ENCODE assay signal across 1 cellular context in the genomic region with DNA sequence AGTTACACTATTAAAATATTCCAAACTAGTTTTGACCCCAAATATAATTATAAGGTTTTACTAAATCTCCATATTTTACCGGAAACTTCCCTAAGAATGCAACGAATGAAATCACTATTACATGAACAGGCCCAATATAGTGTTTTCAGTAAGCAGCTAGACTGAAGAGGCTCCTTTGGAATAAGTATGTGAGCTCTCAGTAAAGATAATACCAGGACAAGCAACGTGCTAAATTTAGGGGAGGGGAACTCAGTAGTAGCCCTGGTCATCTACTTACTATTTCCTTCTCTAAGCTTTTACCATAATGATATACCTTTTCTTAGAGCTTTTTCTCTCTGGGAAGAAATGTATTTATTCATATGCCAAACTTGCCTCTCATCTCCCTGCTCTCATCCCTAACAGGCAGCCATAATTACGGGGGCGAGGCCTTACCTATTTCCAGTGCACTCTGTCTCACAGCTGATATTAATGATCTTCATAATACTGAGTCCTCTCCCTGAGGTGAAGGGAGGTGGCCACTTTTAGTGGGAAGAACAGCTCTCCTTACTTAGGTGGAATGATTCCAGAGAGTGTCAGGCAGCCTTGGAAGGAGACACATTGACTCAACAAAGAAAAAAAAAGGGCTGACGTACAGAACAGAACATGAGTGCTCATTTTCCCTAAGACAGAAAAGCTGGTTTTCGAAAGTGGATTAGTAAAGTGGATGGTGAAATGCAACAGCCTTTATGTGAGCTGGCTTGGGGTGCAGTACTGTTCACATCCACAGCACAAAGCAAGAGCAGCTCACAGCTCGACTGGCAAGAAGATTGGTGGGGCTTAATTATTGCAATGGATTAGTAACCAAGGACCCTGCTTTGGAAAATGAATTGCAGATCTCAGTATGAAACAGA.
TF ChIP-seq lines count a peak whose summit lies in the region.

No MANE protein-coding gene starts in this region.

TF ChIP-seq in A549, 52 proteins besides CTCF, POLR2A, EP300 and RAD21 (continued from another document):
- TF ChIP-seq, protein P1, sequence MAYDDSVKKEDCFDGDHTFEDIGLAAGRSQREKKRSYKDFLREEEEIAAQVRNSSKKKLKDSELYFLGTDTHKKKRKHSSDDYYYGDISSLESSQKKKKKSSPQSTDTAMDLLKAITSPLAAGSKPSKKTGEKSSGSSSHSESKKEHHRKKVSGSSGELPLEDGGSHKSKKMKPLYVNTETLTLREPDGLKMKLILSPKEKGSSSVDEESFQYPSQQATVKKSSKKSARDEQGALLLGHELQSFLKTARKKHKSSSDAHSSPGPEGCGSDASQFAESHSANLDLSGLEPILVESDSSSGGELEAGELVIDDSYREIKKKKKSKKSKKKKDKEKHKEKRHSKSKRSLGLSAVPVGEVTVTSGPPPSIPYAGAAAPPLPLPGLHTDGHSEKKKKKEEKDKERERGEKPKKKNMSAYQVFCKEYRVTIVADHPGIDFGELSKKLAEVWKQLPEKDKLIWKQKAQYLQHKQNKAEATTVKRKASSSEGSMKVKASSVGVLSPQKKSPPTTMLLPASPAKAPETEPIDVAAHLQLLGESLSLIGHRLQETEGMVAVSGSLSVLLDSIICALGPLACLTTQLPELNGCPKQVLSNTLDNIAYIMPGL (CRISPR knock-in tag; IDR thresholded peaks at IDR 0.05; ENCODE audit: borderline replicate concordance): no peak
- no peak for TF ChIP-seq HOXA7 (CRISPR knock-in tag; IDR thresholded peaks at IDR 0.05)
- no peak for TF ChIP-seq KDM1A (IDR thresholded peaks at IDR 0.05; ENCODE audit: low read depth)
- no peak for TF ChIP-seq JUN (IDR thresholded peaks at IDR 0.05)
- no peak for TF ChIP-seq RCOR1 (IDR thresholded peaks at IDR 0.05; ENCODE audit: low read depth, low read length)
- TF ChIP-seq, protein P2, sequence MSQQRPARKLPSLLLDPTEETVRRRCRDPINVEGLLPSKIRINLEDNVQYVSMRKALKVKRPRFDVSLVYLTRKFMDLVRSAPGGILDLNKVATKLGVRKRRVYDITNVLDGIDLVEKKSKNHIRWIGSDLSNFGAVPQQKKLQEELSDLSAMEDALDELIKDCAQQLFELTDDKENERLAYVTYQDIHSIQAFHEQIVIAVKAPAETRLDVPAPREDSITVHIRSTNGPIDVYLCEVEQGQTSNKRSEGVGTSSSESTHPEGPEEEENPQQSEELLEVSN (IDR thresholded peaks at IDR 0.05; ENCODE audit: borderline replicate concordance, low read depth): no peak
- no peak for TF ChIP-seq PHF8 (IDR thresholded peaks at IDR 0.05; ENCODE audit: borderline replicate concordance, low read depth)
- no peak for TF ChIP-seq KDM5A (IDR thresholded peaks at IDR 0.05)
- TF ChIP-seq, protein P3, sequence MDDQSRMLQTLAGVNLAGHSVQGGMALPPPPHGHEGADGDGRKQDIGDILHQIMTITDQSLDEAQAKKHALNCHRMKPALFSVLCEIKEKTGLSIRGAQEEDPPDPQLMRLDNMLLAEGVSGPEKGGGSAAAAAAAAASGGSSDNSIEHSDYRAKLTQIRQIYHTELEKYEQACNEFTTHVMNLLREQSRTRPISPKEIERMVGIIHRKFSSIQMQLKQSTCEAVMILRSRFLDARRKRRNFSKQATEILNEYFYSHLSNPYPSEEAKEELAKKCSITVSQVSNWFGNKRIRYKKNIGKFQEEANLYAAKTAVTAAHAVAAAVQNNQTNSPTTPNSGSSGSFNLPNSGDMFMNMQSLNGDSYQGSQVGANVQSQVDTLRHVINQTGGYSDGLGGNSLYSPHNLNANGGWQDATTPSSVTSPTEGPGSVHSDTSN (IDR thresholded peaks at IDR 0.05): no peak
- TF ChIP-seq FOXS1 (CRISPR knock-in tag; IDR thresholded peaks at IDR 0.05): no peak
- TF ChIP-seq HEYL (CRISPR knock-in tag; IDR thresholded peaks at IDR 0.05): no peak
- no peak for TF ChIP-seq HOXB5 (CRISPR knock-in tag; IDR thresholded peaks at IDR 0.05)
- TF ChIP-seq MAZ (IDR thresholded peaks at IDR 0.05; ENCODE audit: borderline replicate concordance, low read depth, low read length): no peak
- TF ChIP-seq, protein P4, sequence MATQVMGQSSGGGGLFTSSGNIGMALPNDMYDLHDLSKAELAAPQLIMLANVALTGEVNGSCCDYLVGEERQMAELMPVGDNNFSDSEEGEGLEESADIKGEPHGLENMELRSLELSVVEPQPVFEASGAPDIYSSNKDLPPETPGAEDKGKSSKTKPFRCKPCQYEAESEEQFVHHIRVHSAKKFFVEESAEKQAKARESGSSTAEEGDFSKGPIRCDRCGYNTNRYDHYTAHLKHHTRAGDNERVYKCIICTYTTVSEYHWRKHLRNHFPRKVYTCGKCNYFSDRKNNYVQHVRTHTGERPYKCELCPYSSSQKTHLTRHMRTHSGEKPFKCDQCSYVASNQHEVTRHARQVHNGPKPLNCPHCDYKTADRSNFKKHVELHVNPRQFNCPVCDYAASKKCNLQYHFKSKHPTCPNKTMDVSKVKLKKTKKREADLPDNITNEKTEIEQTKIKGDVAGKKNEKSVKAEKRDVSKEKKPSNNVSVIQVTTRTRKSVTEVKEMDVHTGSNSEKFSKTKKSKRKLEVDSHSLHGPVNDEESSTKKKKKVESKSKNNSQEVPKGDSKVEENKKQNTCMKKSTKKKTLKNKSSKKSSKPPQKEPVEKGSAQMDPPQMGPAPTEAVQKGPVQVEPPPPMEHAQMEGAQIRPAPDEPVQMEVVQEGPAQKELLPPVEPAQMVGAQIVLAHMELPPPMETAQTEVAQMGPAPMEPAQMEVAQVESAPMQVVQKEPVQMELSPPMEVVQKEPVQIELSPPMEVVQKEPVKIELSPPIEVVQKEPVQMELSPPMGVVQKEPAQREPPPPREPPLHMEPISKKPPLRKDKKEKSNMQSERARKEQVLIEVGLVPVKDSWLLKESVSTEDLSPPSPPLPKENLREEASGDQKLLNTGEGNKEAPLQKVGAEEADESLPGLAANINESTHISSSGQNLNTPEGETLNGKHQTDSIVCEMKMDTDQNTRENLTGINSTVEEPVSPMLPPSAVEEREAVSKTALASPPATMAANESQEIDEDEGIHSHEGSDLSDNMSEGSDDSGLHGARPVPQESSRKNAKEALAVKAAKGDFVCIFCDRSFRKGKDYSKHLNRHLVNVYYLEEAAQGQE (IDR thresholded peaks at IDR 0.05): no peak
- TF ChIP-seq, protein P5, sequence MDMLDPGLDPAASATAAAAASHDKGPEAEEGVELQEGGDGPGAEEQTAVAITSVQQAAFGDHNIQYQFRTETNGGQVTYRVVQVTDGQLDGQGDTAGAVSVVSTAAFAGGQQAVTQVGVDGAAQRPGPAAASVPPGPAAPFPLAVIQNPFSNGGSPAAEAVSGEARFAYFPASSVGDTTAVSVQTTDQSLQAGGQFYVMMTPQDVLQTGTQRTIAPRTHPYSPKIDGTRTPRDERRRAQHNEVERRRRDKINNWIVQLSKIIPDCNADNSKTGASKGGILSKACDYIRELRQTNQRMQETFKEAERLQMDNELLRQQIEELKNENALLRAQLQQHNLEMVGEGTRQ (IDR thresholded peaks at IDR 0.05): no peak
- no peak for TF ChIP-seq EHF (CRISPR knock-in tag; IDR thresholded peaks at IDR 0.05)
- TF ChIP-seq ZFP36 (IDR thresholded peaks at IDR 0.05; ENCODE audit: borderline replicate concordance, partially characterized antibody): no peak
- TF ChIP-seq BHLHE40 (IDR thresholded peaks at IDR 0.05; ENCODE audit: low read depth, low read length): no peak
- TF ChIP-seq, protein P6, sequence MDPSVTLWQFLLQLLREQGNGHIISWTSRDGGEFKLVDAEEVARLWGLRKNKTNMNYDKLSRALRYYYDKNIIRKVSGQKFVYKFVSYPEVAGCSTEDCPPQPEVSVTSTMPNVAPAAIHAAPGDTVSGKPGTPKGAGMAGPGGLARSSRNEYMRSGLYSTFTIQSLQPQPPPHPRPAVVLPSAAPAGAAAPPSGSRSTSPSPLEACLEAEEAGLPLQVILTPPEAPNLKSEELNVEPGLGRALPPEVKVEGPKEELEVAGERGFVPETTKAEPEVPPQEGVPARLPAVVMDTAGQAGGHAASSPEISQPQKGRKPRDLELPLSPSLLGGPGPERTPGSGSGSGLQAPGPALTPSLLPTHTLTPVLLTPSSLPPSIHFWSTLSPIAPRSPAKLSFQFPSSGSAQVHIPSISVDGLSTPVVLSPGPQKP (IDR thresholded peaks at IDR 0.05; ENCODE audit: low read depth, low read length): no peak
TF ChIP-seq in A549: peak in this region for 0.
